Comparison of ENCODE assay signal across 10 cellular contexts in the genomic region with DNA sequence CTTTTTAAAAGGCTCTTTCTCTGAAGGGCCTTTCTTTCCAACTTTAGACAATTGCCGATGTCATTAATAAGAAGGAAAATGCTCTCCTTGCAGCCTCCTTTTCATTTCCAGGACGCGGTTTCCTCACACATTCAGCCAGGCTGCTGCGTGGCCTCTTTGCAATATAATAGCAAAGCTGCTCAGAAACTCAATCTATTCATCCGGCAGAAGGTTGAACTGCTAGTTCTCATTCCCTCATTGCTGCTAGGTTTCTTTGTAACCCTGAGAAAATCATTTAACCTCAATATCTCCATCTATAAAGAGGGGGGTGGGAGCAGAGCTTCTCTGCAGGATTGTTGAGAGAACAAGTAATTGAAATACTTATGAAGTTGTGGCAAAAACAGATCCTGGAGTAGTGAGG.
"Had no signal": no experiment of that assay in that cellular context is flagged by ENCODE, and none has a peak within 500 bp of the region (broad histone marks: within the 10 kb centered on the region; RNA-seq: fewer than 3 reads in every experiment).

No MANE protein-coding gene starts in this region.

- H3K4me3 ChIP-seq: adrenal gland, esophagus muscularis mucosa, upper lobe of left lung had no signal

- H3K4me1 ChIP-seq: upper lobe of left lung had no signal

- H3K36me3 ChIP-seq: adrenal gland, brain microvascular endothelial cell, esophagus muscularis mucosa, upper lobe of left lung had no signal

- DNase-seq: activated CD4-positive, alpha-beta T cell treated with anti-CD3 and anti-CD28 coated beads, Interleukin-2, amount 50 U/mL, for 1 hour; activated naive CD4-positive, alpha-beta T cell treated with anti-CD3 and anti-CD28 coated beads, Interleukin-2, amount 50 U/mL, for 16 hours; activated T-cell treated with anti-CD3 and anti-CD28 coated beads for 4 hours; adrenal gland; brain microvascular endothelial cell; stimulated activated CD4-positive, alpha-beta T cell treated with anti-CD3 and anti-CD28 coated beads, Interleukin-4, amount 100 ng/mL, for 1 hour; stimulated activated CD8-positive, alpha-beta memory T cell treated with anti-CD3 and anti-CD28 coated beads, Interleukin-4, amount 100 ng/mL, for 48 hours; T-helper 17 cell; upper lobe of left lung had no signal

- H3K9me3 ChIP-seq: adrenal gland, esophagus muscularis mucosa, upper lobe of left lung had no signal

- ATAC-seq: T-helper 17 cell had no signal

- H3K27me3 ChIP-seq: adrenal gland, brain microvascular endothelial cell, esophagus muscularis mucosa, upper lobe of left lung had no signal

- H3K27ac ChIP-seq: adrenal gland, brain microvascular endothelial cell, esophagus muscularis mucosa, upper lobe of left lung had no signal
